Comparison of ENCODE assay signal across 9 cellular contexts in the genomic region with DNA sequence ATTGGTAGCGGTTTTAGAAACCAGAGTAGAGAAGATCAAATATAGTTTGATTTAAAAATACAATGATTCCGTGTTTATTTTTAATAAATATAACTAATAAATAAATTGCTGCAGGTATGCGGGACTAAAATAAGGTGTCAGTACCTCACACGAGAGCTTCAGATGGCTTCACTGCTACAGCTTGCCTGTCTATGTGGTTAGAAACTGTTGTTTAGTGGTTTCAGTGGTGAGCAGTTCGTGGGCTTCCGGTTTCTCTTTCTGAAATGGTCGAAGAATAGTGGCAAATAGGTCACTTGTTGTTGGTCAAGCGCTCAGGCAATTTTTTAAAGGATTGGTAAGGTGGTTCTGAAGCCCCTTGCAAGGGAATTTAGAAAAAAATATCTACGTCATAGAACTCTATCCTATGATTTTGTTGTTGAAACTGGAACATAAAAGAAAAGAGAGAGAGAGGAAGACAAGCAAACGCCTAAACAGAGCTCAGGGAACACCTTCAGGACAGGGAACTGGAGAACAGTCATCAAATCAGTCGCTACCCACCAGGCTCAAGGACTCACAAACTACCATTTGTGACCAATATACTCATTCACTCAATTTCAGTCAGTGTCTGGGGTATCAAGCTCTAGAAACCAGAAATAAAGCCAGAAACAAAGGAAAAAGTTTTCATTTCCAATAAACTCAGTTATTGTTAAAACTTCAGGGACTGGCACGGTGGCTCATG. TPM values are rescaled to one million over a fixed set of nuclear protein-coding genes. Genes with fewer than 3 reads are reported as not detected.
DNase-seq lines count a peak whose midpoint lies in the region; ATAC-seq and TF ChIP-seq lines count a peak whose summit lies in the region.
"Had no signal": no experiment of that assay in that cellular context is flagged by ENCODE, and none has a peak within 500 bp of the region (broad histone marks: within the 10 kb centered on the region; RNA-seq: fewer than 3 reads in every experiment).

No MANE protein-coding gene starts in this region.

- H3K4me3 Mint-ChIP-seq in natural killer cell: peak overlapping the region; percentile 85
- no peak overlapping the region for H3K4me3 Mint-ChIP-seq in Caco-2 (ENCODE audit: unreplicated experiment)

- intact Hi-C loops in natural killer cell (cut with micrococcal nuclease): no loop called here
- intact Hi-C loops in Caco-2 (cut with micrococcal nuclease; ENCODE audit: unreplicated experiment): no loop called here
- intact Hi-C loops in heart left ventricle (cut with DNase I): loop anchor here in 1 of 10 donors (5.0 kb wide), 1 partner anchor 508 kb away; no protein-coding TSS in a partner anchor

- no peaks in the 10 kb centered on the region for H3K9me3 Mint-ChIP-seq in natural killer cell
- no peaks in the 10 kb centered on the region for H3K9me3 Mint-ChIP-seq in Caco-2 (ENCODE audit: unreplicated experiment)

- no peak overlapping the region for H3K27ac ChIP-seq in heart left ventricle

- TF ChIP-seq POLR2A in heart left ventricle (IDR thresholded peaks at IDR 0.05): no peak

- no peak for TF ChIP-seq CTCF in natural killer cell (IDR thresholded peaks at IDR 0.05)
- no peak for TF ChIP-seq CTCF in Caco-2 (IDR thresholded peaks at IDR 0.05; ENCODE audit: insufficient read depth in 1 of 2, low read depth in 1 of 2, low read length in 1 of 2, severe bottlenecking in 1 of 2, unreplicated experiment in 1 of 2)
- no peak for TF ChIP-seq CTCF in heart left ventricle (IDR thresholded peaks at IDR 0.05)

- no peaks in the 10 kb centered on the region for H3K9me3 ChIP-seq in Caco-2
- no peaks in the 10 kb centered on the region for H3K9me3 ChIP-seq in heart left ventricle

- no peaks in the 10 kb centered on the region for H3K27me3 Mint-ChIP-seq in natural killer cell (ENCODE audit: low read depth in 2 of 2)
- peaks cover 9% of the 10 kb centered on the region for H3K27me3 Mint-ChIP-seq in Caco-2 (ENCODE audit: insufficient read depth, unreplicated experiment)

- peak overlapping the region; percentile 79 to 89 for H3K27ac Mint-ChIP-seq in natural killer cell
- H3K27ac Mint-ChIP-seq in Caco-2 (ENCODE audit: unreplicated experiment): no peak overlapping the region

- no peaks in the 10 kb centered on the region for H3K36me3 ChIP-seq in Caco-2 (ENCODE audit: control insufficient read depth, insufficient read depth, low read length)
- peaks cover 0 to 21% (median 0%) of the 10 kb centered on the region in 9 donors for H3K36me3 ChIP-seq in heart left ventricle

- no TSS peak for BruUV-seq in Caco-2 (replicated peaks; lab: Mats Ljungman, UMichigan)

- H3K27me3 ChIP-seq in Caco-2 (replicated peaks; ENCODE audit: control insufficient read depth, insufficient read depth, low read length): no peaks in the 10 kb centered on the region
- no peaks in the 10 kb centered on the region for H3K27me3 ChIP-seq in heart left ventricle

- POLR2A ChIA-PET in Caco-2 (lab: Charles Lee): no interaction called here

- ATAC-seq in GM18909 (IDR thresholded peaks at IDR 0.05; ENCODE audit: poor library complexity, unreplicated experiment) (peak; percentile 95), HG02759 (IDR thresholded peaks at IDR 0.05; ENCODE audit: unreplicated experiment) (peak; percentile 88), natural killer cell (peak; percentile 64 to 80 (median 64)), heart left ventricle (no peak)

- peak; percentile 4 for DNase-seq in NCI-H2107 (lab: John Stamatoyannopoulos, UW)
- DNase-seq in natural killer cell: peak; percentile 39
- DNase-seq in NCI-H2029 treated with DMSO at 0.1 percent for 48 hours (lab: John Stamatoyannopoulos, UW): no peak
- DNase-seq in Caco-2: no peak
- DNase-seq in heart left ventricle: no peak
- no peak for DNase-seq in pons (ENCODE audit: low spot score)
- DNase-seq: stimulated activated naive CD4-positive, alpha-beta T cell had no signal

- H3K4me1 Mint-ChIP-seq in natural killer cell (peaks cover 78 to 80% of the 10 kb centered on the region in 2 donors), Caco-2 (ENCODE audit: low read depth, unreplicated experiment) (no peaks in the 10 kb centered on the region)

- CTCF ChIA-PET in Caco-2 (lab: Charles Lee): no interaction called here

- H3K4me3 ChIP-seq in Caco-2 (ENCODE audit: low read depth, low read length) (no peak overlapping the region), heart left ventricle (peak overlapping the region in 1 of 12 donors; percentile 37)

- H3K36me3 Mint-ChIP-seq in natural killer cell: no peaks in the 10 kb centered on the region
- H3K36me3 Mint-ChIP-seq in Caco-2 (ENCODE audit: insufficient read depth, unreplicated experiment): no peaks in the 10 kb centered on the region

- WGBS in heart left ventricle, 4 donors: 84 to 92% (median 88%) methylated on average over 12 of the region's 12 CpGs

- H3K4me1 ChIP-seq in Caco-2 (no peaks in the 10 kb centered on the region), heart left ventricle (peaks cover 0 to 4% (median 0%) of the 10 kb centered on the region in 12 donors)

RNA-seq across cellular contexts. Expression of a gene that starts 31.3 kb away (rescaled TPM):
- total RNA-seq in natural killer cell (100 to 1,000 TPM; 157 to 233 (median 160) TPM), Caco-2 (2022) (106 TPM in 2 replicates), heart left ventricle (100 to 1,000 TPM; 212 to 790 (median 297) TPM)
- polyA plus RNA-seq in heart left ventricle: 100 to 1,000 TPM; 126 to 258 TPM

Comparison
In these comparisons a context has a peak if more than half of its experiments do, and no peak if none do; other contexts are left out.
1. ATAC-seq: peak in GM18909 (single experiment), HG02759 (single experiment) and natural killer cell (3 of 3); none in heart left ventricle (0 of 4).
2. DNase-seq: peak in NCI-H2107 (single experiment) and natural killer cell (single experiment); none in NCI-H2029 treated with DMSO at 0.1 percent for 48 hours (single experiment), Caco-2 (0 of 2), heart left ventricle (0 of 5) and pons (single experiment).